ENCODE assay signal across 2 cellular contexts in the genomic region with DNA sequence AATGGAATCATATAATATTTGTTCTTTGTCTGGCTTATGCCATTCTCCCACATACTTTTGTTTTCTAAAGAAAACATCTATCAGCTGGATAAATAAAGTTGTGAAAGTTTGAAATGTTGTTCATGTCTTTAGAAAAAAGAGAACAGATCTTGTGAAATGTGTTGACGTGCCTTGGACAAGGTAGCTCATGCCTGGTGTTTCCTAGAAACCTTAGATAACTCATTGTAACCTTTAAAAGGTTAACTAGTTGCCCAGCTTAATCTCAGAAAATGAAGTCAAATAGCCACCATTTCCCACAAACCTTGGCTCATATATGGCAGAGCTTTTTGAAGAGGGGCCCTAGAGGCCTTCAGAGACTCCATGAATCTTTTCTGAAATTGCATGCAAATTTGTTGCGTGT.
TF ChIP-seq lines count a peak whose summit lies in the region.

No MANE protein-coding gene starts in this region.

TF ChIP-seq in HepG2, 621 proteins besides CTCF, POLR2A, EP300 and RAD21:
- TF ChIP-seq, protein P1, sequence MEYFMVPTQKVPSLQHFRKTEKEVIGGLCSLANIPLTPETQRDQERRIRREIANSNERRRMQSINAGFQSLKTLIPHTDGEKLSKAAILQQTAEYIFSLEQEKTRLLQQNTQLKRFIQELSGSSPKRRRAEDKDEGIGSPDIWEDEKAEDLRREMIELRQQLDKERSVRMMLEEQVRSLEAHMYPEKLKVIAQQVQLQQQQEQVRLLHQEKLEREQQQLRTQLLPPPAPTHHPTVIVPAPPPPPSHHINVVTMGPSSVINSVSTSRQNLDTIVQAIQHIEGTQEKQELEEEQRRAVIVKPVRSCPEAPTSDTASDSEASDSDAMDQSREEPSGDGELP (IDR thresholded peaks at IDR 0.05; ENCODE audit: borderline replicate concordance, low read depth): no peak
- TF ChIP-seq, protein P2, sequence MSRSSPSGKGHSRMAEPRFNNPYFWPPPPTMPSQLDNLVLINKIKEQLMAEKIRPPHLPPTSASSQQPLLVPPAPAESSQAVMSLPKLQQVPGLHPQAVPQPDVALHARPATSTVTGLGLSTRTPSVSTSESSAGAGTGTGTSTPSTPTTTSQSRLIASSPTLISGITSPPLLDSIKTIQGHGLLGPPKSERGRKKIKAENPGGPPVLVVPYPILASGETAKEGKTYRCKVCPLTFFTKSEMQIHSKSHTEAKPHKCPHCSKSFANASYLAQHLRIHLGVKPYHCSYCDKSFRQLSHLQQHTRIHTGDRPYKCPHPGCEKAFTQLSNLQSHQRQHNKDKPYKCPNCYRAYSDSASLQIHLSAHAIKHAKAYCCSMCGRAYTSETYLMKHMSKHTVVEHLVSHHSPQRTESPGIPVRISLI (CRISPR knock-in tag; IDR thresholded peaks at IDR 0.05; ENCODE audit: borderline replicate concordance): no peak
- TF ChIP-seq BCL6 (CRISPR knock-in tag; IDR thresholded peaks at IDR 0.05) (peak; percentile 34; the same call in 1 of the 2 replicates), NCOA2 (CRISPR knock-in tag; IDR thresholded peaks at IDR 0.05) (no peak)
- TF ChIP-seq, protein P3, sequence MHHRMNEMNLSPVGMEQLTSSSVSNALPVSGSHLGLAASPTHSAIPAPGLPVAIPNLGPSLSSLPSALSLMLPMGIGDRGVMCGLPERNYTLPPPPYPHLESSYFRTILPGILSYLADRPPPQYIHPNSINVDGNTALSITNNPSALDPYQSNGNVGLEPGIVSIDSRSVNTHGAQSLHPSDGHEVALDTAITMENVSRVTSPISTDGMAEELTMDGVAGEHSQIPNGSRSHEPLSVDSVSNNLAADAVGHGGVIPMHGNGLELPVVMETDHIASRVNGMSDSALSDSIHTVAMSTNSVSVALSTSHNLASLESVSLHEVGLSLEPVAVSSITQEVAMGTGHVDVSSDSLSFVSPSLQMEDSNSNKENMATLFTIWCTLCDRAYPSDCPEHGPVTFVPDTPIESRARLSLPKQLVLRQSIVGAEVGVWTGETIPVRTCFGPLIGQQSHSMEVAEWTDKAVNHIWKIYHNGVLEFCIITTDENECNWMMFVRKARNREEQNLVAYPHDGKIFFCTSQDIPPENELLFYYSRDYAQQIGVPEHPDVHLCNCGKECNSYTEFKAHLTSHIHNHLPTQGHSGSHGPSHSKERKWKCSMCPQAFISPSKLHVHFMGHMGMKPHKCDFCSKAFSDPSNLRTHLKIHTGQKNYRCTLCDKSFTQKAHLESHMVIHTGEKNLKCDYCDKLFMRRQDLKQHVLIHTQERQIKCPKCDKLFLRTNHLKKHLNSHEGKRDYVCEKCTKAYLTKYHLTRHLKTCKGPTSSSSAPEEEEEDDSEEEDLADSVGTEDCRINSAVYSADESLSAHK (CRISPR knock-in tag; IDR thresholded peaks at IDR 0.05; ENCODE audit: borderline replicate concordance): no peak

TF ChIP-seq in liver, 16 proteins besides CTCF, POLR2A, EP300 and RAD21:
- TF ChIP-seq TAF1 (conservative IDR thresholded peaks at IDR 0.05) (no peak), HNF4G (IDR thresholded peaks at IDR 0.05) (no peak), EGR1 (IDR thresholded peaks at IDR 0.05; ENCODE audit: low read depth in 2 of 2) (peak in 1 of 2 donors; percentile 29), FOXA1 (IDR thresholded peaks at IDR 0.05) (peak; percentile 39), JUND (IDR thresholded peaks at IDR 0.05) (peak in 1 of 2 donors; percentile 67), RXRA (IDR thresholded peaks at IDR 0.05) (peak; percentile 80 to 94), GABPA (IDR thresholded peaks at IDR 0.05 in 1 of 2, conservative IDR thresholded peaks at IDR 0.05 in 1 of 2) (no peak), SP1 (IDR thresholded peaks at IDR 0.05) (peak; percentile 65), NR2F2 (IDR thresholded peaks at IDR 0.05) (no peak), HNF4A (conservative IDR thresholded peaks at IDR 0.05) (peak; percentile 60 to 78), YY1 (IDR thresholded peaks at IDR 0.05) (peak; percentile 89), FOXA2 (IDR thresholded peaks at IDR 0.05) (peak; percentile 73)
- TF ChIP-seq, protein P4, sequence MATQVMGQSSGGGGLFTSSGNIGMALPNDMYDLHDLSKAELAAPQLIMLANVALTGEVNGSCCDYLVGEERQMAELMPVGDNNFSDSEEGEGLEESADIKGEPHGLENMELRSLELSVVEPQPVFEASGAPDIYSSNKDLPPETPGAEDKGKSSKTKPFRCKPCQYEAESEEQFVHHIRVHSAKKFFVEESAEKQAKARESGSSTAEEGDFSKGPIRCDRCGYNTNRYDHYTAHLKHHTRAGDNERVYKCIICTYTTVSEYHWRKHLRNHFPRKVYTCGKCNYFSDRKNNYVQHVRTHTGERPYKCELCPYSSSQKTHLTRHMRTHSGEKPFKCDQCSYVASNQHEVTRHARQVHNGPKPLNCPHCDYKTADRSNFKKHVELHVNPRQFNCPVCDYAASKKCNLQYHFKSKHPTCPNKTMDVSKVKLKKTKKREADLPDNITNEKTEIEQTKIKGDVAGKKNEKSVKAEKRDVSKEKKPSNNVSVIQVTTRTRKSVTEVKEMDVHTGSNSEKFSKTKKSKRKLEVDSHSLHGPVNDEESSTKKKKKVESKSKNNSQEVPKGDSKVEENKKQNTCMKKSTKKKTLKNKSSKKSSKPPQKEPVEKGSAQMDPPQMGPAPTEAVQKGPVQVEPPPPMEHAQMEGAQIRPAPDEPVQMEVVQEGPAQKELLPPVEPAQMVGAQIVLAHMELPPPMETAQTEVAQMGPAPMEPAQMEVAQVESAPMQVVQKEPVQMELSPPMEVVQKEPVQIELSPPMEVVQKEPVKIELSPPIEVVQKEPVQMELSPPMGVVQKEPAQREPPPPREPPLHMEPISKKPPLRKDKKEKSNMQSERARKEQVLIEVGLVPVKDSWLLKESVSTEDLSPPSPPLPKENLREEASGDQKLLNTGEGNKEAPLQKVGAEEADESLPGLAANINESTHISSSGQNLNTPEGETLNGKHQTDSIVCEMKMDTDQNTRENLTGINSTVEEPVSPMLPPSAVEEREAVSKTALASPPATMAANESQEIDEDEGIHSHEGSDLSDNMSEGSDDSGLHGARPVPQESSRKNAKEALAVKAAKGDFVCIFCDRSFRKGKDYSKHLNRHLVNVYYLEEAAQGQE (IDR thresholded peaks at IDR 0.05): peak; percentile 56
- TF ChIP-seq, protein P5, sequence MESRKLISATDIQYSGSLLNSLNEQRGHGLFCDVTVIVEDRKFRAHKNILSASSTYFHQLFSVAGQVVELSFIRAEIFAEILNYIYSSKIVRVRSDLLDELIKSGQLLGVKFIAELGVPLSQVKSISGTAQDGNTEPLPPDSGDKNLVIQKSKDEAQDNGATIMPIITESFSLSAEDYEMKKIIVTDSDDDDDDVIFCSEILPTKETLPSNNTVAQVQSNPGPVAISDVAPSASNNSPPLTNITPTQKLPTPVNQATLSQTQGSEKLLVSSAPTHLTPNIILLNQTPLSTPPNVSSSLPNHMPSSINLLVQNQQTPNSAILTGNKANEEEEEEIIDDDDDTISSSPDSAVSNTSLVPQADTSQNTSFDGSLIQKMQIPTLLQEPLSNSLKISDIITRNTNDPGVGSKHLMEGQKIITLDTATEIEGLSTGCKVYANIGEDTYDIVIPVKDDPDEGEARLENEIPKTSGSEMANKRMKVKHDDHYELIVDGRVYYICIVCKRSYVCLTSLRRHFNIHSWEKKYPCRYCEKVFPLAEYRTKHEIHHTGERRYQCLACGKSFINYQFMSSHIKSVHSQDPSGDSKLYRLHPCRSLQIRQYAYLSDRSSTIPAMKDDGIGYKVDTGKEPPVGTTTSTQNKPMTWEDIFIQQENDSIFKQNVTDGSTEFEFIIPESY (IDR thresholded peaks at IDR 0.05): peak; percentile 81
- TF ChIP-seq, protein P6, sequence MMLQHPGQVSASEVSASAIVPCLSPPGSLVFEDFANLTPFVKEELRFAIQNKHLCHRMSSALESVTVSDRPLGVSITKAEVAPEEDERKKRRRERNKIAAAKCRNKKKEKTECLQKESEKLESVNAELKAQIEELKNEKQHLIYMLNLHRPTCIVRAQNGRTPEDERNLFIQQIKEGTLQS (IDR thresholded peaks at IDR 0.05): peak; percentile 15
- TF ChIP-seq, protein P7, sequence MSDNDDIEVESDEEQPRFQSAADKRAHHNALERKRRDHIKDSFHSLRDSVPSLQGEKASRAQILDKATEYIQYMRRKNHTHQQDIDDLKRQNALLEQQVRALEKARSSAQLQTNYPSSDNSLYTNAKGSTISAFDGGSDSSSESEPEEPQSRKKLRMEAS (IDR thresholded peaks at IDR 0.05): peak; percentile 66
